8 cellular contexts compared by ENCODE assay signal in the genomic region with DNA sequence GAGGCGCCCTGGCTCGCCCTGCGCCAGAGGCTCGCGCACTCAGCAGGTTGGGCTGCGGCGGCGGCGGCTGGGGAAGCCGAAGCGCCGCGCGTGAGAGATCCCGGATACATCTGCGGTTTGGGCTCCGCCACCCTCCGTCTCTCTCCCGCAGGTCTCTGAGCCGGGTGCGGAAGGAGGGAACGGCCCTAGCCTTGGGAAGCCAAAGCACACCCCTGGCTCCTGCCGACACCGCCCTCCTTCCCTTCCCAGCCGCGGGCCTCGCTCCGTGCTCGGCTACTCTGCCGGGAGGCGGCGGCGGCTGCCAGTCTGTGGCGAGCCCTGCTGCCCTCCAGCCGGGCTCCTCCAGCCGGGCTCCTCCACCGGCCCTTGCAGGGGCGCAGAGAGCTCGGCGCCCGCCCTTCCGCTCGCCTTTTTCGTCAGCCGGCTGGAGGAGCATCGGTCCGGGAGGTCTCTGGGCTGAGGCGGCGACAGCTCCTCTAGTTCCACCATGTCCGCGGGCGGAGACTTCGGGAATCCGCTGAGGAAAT. TPM values are rescaled to one million over a fixed set of nuclear protein-coding genes. Genes with fewer than 3 reads are reported as not detected.
DNase-seq lines count a peak whose midpoint lies in the region; ATAC-seq and TF ChIP-seq lines count a peak whose summit lies in the region.
"Not testable (repeated sequence)": the region's sequence is repeated elsewhere in the genome, so short reads cannot be mapped to it uniquely, and the experiment has no call there.
"Had no signal": no experiment of that assay in that cellular context is flagged by ENCODE, and none has a peak within 500 bp of the region (broad histone marks: within the 10 kb centered on the region; RNA-seq: fewer than 3 reads in every experiment).

A gene (plus strand): TSS at position 38 of the 527 bp plus-strand sequence. CDS start 450 bp downstream, at position 488.

- peaks cover 39% of the 10 kb centered on the region for H3K27me3 ChIP-seq in lower lobe of right lung (ENCODE audit: low read depth)

- POLR2A ChIA-PET in WTC11 (lab: Charles Lee) = not testable (repeated sequence)

- H3K4me3 ChIP-seq in lower lobe of right lung = peak within 1 kb of the TSS; percentile 41
- H3K4me3 ChIP-seq in retinal pigment epithelial cell (ENCODE audit: low read length) = peak within 1 kb of the TSS; percentile 31

- CTCF ChIA-PET in WTC11 (lab: Charles Lee) = interaction anchor here (1.2 kb wide), 1 partner anchor 43 kb away, joined by 3 read pairs; no protein-coding TSS in a partner anchor

- not testable (repeated sequence) for H3K36me3 ChIP-seq in lower lobe of right lung

- H3K4me3 Mint-ChIP-seq in WTC11 (peak within 1 kb of the TSS; percentile 68), brain (peak within 1 kb of the TSS; percentile 75 to 88 (median 84))

- not testable (repeated sequence) for H3K36me3 Mint-ChIP-seq in WTC11, brain

- not testable (repeated sequence) for H3K4me1 ChIP-seq in lower lobe of right lung

- intact Hi-C loops in Right ventricle myocardium inferior (cut with DNase I); lower lobe of right lung (cut with DNase I): not testable (repeated sequence)

- H3K9me3 Mint-ChIP-seq in WTC11, brain: not testable (repeated sequence)

- not testable (repeated sequence) for H3K27ac ChIP-seq in lower lobe of right lung

- DNase-seq in GM03348 (ENCODE audit: low spot score) = peak; percentile 12
- DNase-seq in NCI-H1105 (lab: John Stamatoyannopoulos, UW) = peak; percentile 23
- peak; percentile 66 for DNase-seq in WTC11 (ENCODE audit: low spot score)
- peak; percentile 71 for DNase-seq in Right ventricle myocardium inferior (ENCODE audit: missing footprints)
- DNase-seq in lower lobe of right lung = not testable (repeated sequence)
- peak; percentile 0 for DNase-seq in retinal pigment epithelial cell (ENCODE audit: low read depth)

- H3K27ac Mint-ChIP-seq in WTC11 = not testable (repeated sequence)
- peak within 1 kb of the TSS in 4 of 5 experiments; percentile 48 to 95 (median 64) for H3K27ac Mint-ChIP-seq in brain

- peaks cover 50% of the 10 kb centered on the region for H3K27me3 Mint-ChIP-seq in WTC11 (ENCODE audit: low read depth)
- H3K27me3 Mint-ChIP-seq in brain = peaks cover 86% of the 10 kb centered on the region

- peak; percentile 91 for ATAC-seq in WTC11
- ATAC-seq in Right ventricle myocardium inferior = peak; percentile 90
- ATAC-seq in lower lobe of right lung = peak; percentile 62 to 68

- TF ChIP-seq CTCF in WTC11 (IDR thresholded peaks at IDR 0.05); brain (conservative IDR thresholded peaks at IDR 0.05); lower lobe of right lung (IDR thresholded peaks at IDR 0.05); retinal pigment epithelial cell (conservative IDR thresholded peaks at IDR 0.05; ENCODE audit: low read depth, low read length): not testable (repeated sequence)

- peaks cover 18% of the 10 kb centered on the region for H3K4me1 Mint-ChIP-seq in WTC11
- H3K4me1 Mint-ChIP-seq in brain = peaks cover 15% of the 10 kb centered on the region

- not testable (repeated sequence) for H3K9me3 ChIP-seq in lower lobe of right lung

RNA-seq across cellular contexts. Expression of the gene that starts here (rescaled TPM):
- total RNA-seq in WTC11 (2021) = 0.07 to 0.09 TPM (median 0.07 TPM) in 3 replicates
- 0.29 TPM for polyA plus RNA-seq in brain (ENCODE audit: insufficient read depth, low read depth, low replicate concordance)
- 0.16 TPM for total RNA-seq in Right ventricle myocardium inferior
- total RNA-seq in lower lobe of right lung = not detected
- total RNA-seq: glomerular endothelial cell had no signal

Comparison
In these comparisons a context has a peak if more than half of its experiments do, and no peak if none do; other contexts are left out.
1. Peak in DNase-seq and ATAC-seq in WTC11; RNA of the gene not detected or under 1 TPM.
2. Peak in DNase-seq and ATAC-seq in Right ventricle myocardium inferior; RNA of the gene not detected or under 1 TPM.
3. Peak in ATAC-seq and H3K4me3 ChIP-seq in lower lobe of right lung; RNA of the gene not detected or under 1 TPM.